Comparison of ENCODE assay signal across 16 cellular contexts in genomic region chr11:63569570-63569969, GRCh38. TPM values are rescaled to one million over a fixed set of nuclear protein-coding genes. Genes with fewer than 3 reads are reported as not detected.
DNase-seq lines count a peak whose midpoint lies in the region; ATAC-seq, FAIRE-seq and TF ChIP-seq lines count a peak whose summit lies in the region.
"Had no signal": no experiment of that assay in that cellular context is flagged by ENCODE, and none has a peak within 500 bp of the region (broad histone marks: within the 10 kb centered on the region; RNA-seq: fewer than 3 reads in every experiment).

No MANE protein-coding gene starts in this region.

- H3K27ac ChIP-seq in GM12878 (ENCODE audit: control insufficient read depth, insufficient read depth), result no peak overlapping the region
- H3K27ac ChIP-seq: 22Rv1; BLaER1 treated with 17β-estradiol and CSF1 and Interleukin-3, amounts not matched to agents 10 nM and 100 nM had no signal

- H3K27me3 Mint-ChIP-seq in CD14-positive monocyte (ENCODE audit: low read depth in 3 of 3), result peaks cover 0 to 3% (median 2%) of the 10 kb centered on the region in 3 donors
- H3K27me3 Mint-ChIP-seq in immature natural killer cell (ENCODE audit: low read depth in 3 of 3), result peaks cover 0 to 7% (median 6%) of the 10 kb centered on the region in 3 donors
- peaks cover 18% of the 10 kb centered on the region for H3K27me3 Mint-ChIP-seq in osteocyte (ENCODE audit: unreplicated experiment)
- H3K27me3 Mint-ChIP-seq: CD4-positive, alpha-beta T cell had no signal

- no peak for TF ChIP-seq EP300 in GM12878 (IDR thresholded peaks at IDR 0.05; ENCODE audit: borderline replicate concordance in 1 of 2, control insufficient read depth in 1 of 2, low read depth in 2 of 2, low read length in 2 of 2)

- SMC1A ChIA-PET in GM12878 (lab: Charles Lee; ENCODE audit: uncharacterized antibody, unreplicated experiment), result no interaction called here

- POLR2A ChIA-PET in GM12878 (lab: Charles Lee), result no interaction called here

- peak overlapping the region in 5 of 7 donors; percentile 21 to 53 (median 32) for H3K27ac Mint-ChIP-seq in CD14-positive monocyte
- peak overlapping the region in 5 of 6 donors; percentile 26 to 93 (median 34) for H3K27ac Mint-ChIP-seq in immature natural killer cell
- no peak overlapping the region for H3K27ac Mint-ChIP-seq in osteocyte (ENCODE audit: unreplicated experiment)

- H3K79me2 ChIP-seq in GM12878 (ENCODE audit: control insufficient read depth, insufficient read depth, low read length), result no peaks in the 10 kb centered on the region

- no peak overlapping the region for H2AFZ ChIP-seq in GM12878 (ENCODE audit: control insufficient read depth, low read depth, low read length)

- H3K4me3 Mint-ChIP-seq in CD14-positive monocyte (no peak overlapping the region), immature natural killer cell (no peak overlapping the region), osteocyte (ENCODE audit: unreplicated experiment) (no peak overlapping the region)
- H3K4me3 Mint-ChIP-seq: CD4-positive, alpha-beta T cell had no signal

- peaks cover 0 to 4% (median 2%) of the 10 kb centered on the region in 7 donors for H3K9me3 Mint-ChIP-seq in CD14-positive monocyte
- no peaks in the 10 kb centered on the region for H3K9me3 Mint-ChIP-seq in immature natural killer cell
- no peaks in the 10 kb centered on the region for H3K9me3 Mint-ChIP-seq in osteocyte (ENCODE audit: unreplicated experiment)
- H3K9me3 Mint-ChIP-seq: CD4-positive, alpha-beta T cell had no signal

- TF ChIP-seq RAD21 in GM12878 (IDR thresholded peaks at IDR 0.05; ENCODE audit: insufficient read depth, low read depth, low read length), result no peak

- no peak overlapping the region for H3K4me3 ChIP-seq in GM12878
- H3K4me3 ChIP-seq: BLaER1 treated with 17β-estradiol and CSF1 and Interleukin-3, amounts not matched to agents 10 nM and 100 nM had no signal

- peaks cover 0 to 8% of the 10 kb centered on the region in 2 donors for H3K36me3 Mint-ChIP-seq in CD14-positive monocyte
- peaks cover 0 to 8% (median 0%) of the 10 kb centered on the region in 3 donors for H3K36me3 Mint-ChIP-seq in immature natural killer cell
- H3K36me3 Mint-ChIP-seq in osteocyte (ENCODE audit: unreplicated experiment), result no peaks in the 10 kb centered on the region

- no peak for FAIRE-seq in GM12878 (lab: Jason Lieb, UNC)
- FAIRE-seq: D721Med had no signal

- 98% methylated on average over 3 of the region's 3 CpGs for WGBS in GM12878 (ENCODE audit: insufficient coverage, insufficient replicate concordance, low lambda C conversion rate, missing lambda C conversion rate)

- CTCF ChIA-PET in GM12878 (lab: Yijun Ruan, JAX), result interaction anchor here (0.7 kb wide), 1 partner anchor 1415 kb away, joined by 3 read pairs; no protein-coding TSS in a partner anchor

- intact Hi-C loops in CD14-positive monocyte (cut with micrococcal nuclease), result loop anchor here in 1 of 2 donors (5.0 kb wide), 1 partner anchor 53 kb away; no protein-coding TSS in a partner anchor
- intact Hi-C loops in GM12878 (cut with micrococcal nuclease; ENCODE audit: unreplicated experiment), result no loop called here

- no peak for DNase-seq in CD14-positive monocyte (ENCODE audit: low spot score)
- DNase-seq in GM12878 (ENCODE audit: low read depth, low spot score), result no peak
- no peak for DNase-seq in immature natural killer cell
- DNase-seq in osteocyte (ENCODE audit: extremely low spot score, unreplicated experiment), result peak; percentile 21
- no peak for DNase-seq in activated CD4-positive, alpha-beta T cell treated with anti-CD3 and anti-CD28 coated beads, Interleukin-2, amount 50 U/mL, for 48 hours
- no peak for DNase-seq in OCI-M2 (lab: John Stamatoyannopoulos, UW; ENCODE audit: unreplicated experiment)
- no peak for DNase-seq in NCI-H69 (lab: John Stamatoyannopoulos, UW)
- DNase-seq: CD4-positive, alpha-beta T cell; DND-41; GDM1 had no signal

- H3K9ac ChIP-seq in GM12878 (ENCODE audit: control insufficient read depth, insufficient read depth, low read length), result no peak overlapping the region
- H3K9ac ChIP-seq: BLaER1 treated with 17β-estradiol and CSF1 and Interleukin-3, amounts not matched to agents 10 nM and 100 nM had no signal

- peaks cover 41% of the 10 kb centered on the region for H3K4me1 Mint-ChIP-seq in CD14-positive monocyte
- H3K4me1 Mint-ChIP-seq in immature natural killer cell, result peaks cover 50 to 56% of the 10 kb centered on the region in 2 donors
- H3K4me1 Mint-ChIP-seq in osteocyte (ENCODE audit: unreplicated experiment), result peaks cover 17% of the 10 kb centered on the region

- in situ Hi-C loops in GM12878 (cut with MboI), result no loop called here

- TF ChIP-seq POLR2A in GM12878 (IDR thresholded peaks at IDR 0.05; ENCODE audit: low read depth, low read length), result no peak

- no peaks in the 10 kb centered on the region for H4K20me1 ChIP-seq in GM12878 (ENCODE audit: control insufficient read depth, insufficient read depth)
- H4K20me1 ChIP-seq: BLaER1 treated with 17β-estradiol and CSF1 and Interleukin-3, amounts not matched to agents 10 nM and 100 nM had no signal

- H3K36me3 ChIP-seq in GM12878 (ENCODE audit: control insufficient read depth in 2 of 2, insufficient read depth in 2 of 2, low read length in 1 of 2), result no peaks in the 10 kb centered on the region
- H3K36me3 ChIP-seq: BLaER1 treated with 17β-estradiol and CSF1 and Interleukin-3, amounts not matched to agents 10 nM and 100 nM had no signal

- no peak for ATAC-seq in GM12878
- no peak for ATAC-seq in GM21786 (IDR thresholded peaks at IDR 0.05; ENCODE audit: unreplicated experiment)
- ATAC-seq: HCT116 had no signal

- RAD21 ChIA-PET in GM12878 (lab: Charles Lee; ENCODE audit: unreplicated experiment), result no interaction called here

- no peaks in the 10 kb centered on the region for H3K27me3 ChIP-seq in GM12878 (replicated peaks in 1 of 2; ENCODE audit: control insufficient read depth in 2 of 2, insufficient read depth in 2 of 2, low read length in 1 of 2)
- H3K27me3 ChIP-seq: BLaER1 treated with 17β-estradiol and CSF1 and Interleukin-3, amounts not matched to agents 10 nM and 100 nM had no signal

- no peak overlapping the region for H3K4me2 ChIP-seq in GM12878 (ENCODE audit: control insufficient read depth, insufficient read depth)
- H3K4me2 ChIP-seq: BLaER1 treated with 17β-estradiol and CSF1 and Interleukin-3, amounts not matched to agents 10 nM and 100 nM had no signal

- H3K9me3 ChIP-seq in GM12878 (replicated peaks; ENCODE audit: control insufficient read depth, insufficient read depth, low read length), result no peaks in the 10 kb centered on the region
- H3K9me3 ChIP-seq: BLaER1 treated with 17β-estradiol and CSF1 and Interleukin-3, amounts not matched to agents 10 nM and 100 nM had no signal

- peaks cover 48% of the 10 kb centered on the region for H3K4me1 ChIP-seq in GM12878 (ENCODE audit: control insufficient read depth, insufficient read depth, low read length)

- no peak for TF ChIP-seq CTCF in CD14-positive monocyte (IDR thresholded peaks at IDR 0.05)
- TF ChIP-seq CTCF in GM12878 (IDR thresholded peaks at IDR 0.05 in 2 of 3, conservative IDR thresholded peaks at IDR 0.05 in 1 of 3; ENCODE audit: control insufficient read depth in 2 of 3, extremely low read depth in 1 of 3, insufficient read depth in 1 of 3, low read depth in 3 of 3, low read length in 3 of 3), result no peak
- no peak for TF ChIP-seq CTCF in osteocyte (IDR thresholded peaks at IDR 0.05)

- no TSS peak for BruUV-seq in GM12878 (replicated peaks; lab: Mats Ljungman, UMichigan)

RNA-seq across cellular contexts. Expression of gene PLAAT2, which starts 6.4 kb away (rescaled TPM):
- not detected for polyA plus RNA-seq in CD14-positive monocyte
- total RNA-seq in GM12878 (2013; cell fraction: nucleolus; rRNA removed), result 1.1 and 1.7 TPM in 2 replicates
- 8.2 and 8.5 TPM in 2 replicates for total RNA-seq in GM12878 (2014; rRNA removed)
- 8.2 and 8.6 TPM in 2 replicates for total RNA-seq in GM12878 (2014; rRNA removed; fragmentation: Illumina TruSeq; extraction: Trizol)
- total RNA-seq in GM12878 (2021), result 4.6 and 5.2 TPM in 2 replicates
- polyA plus RNA-seq in GM12878 (2011; ENCODE audit: low read depth), result 21.4 TPM
- 2.5 and 4.6 TPM in 2 replicates for polyA plus RNA-seq in GM12878 (2011; rRNA removed)
- polyA plus RNA-seq in GM12878 (2011; cell fraction: cytosol; rRNA removed), result 4.8 and 7.6 TPM in 2 replicates
- 2.0 and 2.5 TPM in 2 replicates for polyA plus RNA-seq in GM12878 (2011; cell fraction: nucleus; rRNA removed)
- 6.3 and 17.6 TPM in 2 replicates for polyA plus RNA-seq in GM12878 (2012)
- polyA plus RNA-seq in GM12878 (2014; fragmentation: Illumina TruSeq; extraction: Trizol), result 10.8 and 13.4 TPM in 2 replicates
- 10 to 100 TPM; 15.7 to 25.9 TPM for polyA plus RNA-seq in GM12878 (2014; fragmentation: Nextera tagmentation; extraction: Ambion mirVana)
- polyA plus RNA-seq in GM12878 (2014; rRNA removed), result 10.9 and 11.5 TPM in 2 replicates
- polyA plus RNA-seq in GM12878 (2016; fragmentation: Nextera tagmentation; extraction: Ambion mirVana), result 1 to 10 TPM; 5.6 to 5.9 TPM
- 1.8 and 3.9 TPM in 2 replicates for polyA minus RNA-seq in GM12878 (2011; rRNA and poly(A)+ RNA removed)
- polyA minus RNA-seq in GM12878 (2011; cell fraction: cytosol; rRNA and poly(A)+ RNA removed), result not detected in 2 replicates
- not detected in 2 replicates for polyA minus RNA-seq in GM12878 (2011; cell fraction: nucleus; rRNA and poly(A)+ RNA removed)
- polyA plus RNA-seq in immature natural killer cell, result 1 to 10 TPM in 2 of 3 donors, not detected in 1; 2.8 to 3.0 TPM
- total RNA-seq in osteocyte, result not detected in 2 replicates
- total RNA-seq: H4 had no signal

RNA-seq across cellular contexts. Expression of gene PLAAT4, which starts 33.0 kb away (rescaled TPM):
- polyA plus RNA-seq in CD14-positive monocyte, result 100 to 1,000 TPM; 101 to 119 TPM
- 3.1 and 3.6 TPM in 2 replicates for total RNA-seq in GM12878 (2013; cell fraction: nucleolus; rRNA removed)
- total RNA-seq in GM12878 (2014; rRNA removed), result 12.3 and 13.0 TPM in 2 replicates
- total RNA-seq in GM12878 (2014; rRNA removed; fragmentation: Illumina TruSeq; extraction: Trizol), result 11.3 and 13.4 TPM in 2 replicates
- 9.9 and 12.6 TPM in 2 replicates for total RNA-seq in GM12878 (2021)
- polyA plus RNA-seq in GM12878 (2011; ENCODE audit: low read depth), result 23.0 TPM
- polyA plus RNA-seq in GM12878 (2011; rRNA removed), result 8.1 and 15.5 TPM in 2 replicates
- polyA plus RNA-seq in GM12878 (2011; cell fraction: cytosol; rRNA removed), result 14.9 and 15.1 TPM in 2 replicates
- 5.3 and 6.3 TPM in 2 replicates for polyA plus RNA-seq in GM12878 (2011; cell fraction: nucleus; rRNA removed)
- 21.2 and 23.6 TPM in 2 replicates for polyA plus RNA-seq in GM12878 (2012)
- polyA plus RNA-seq in GM12878 (2014; fragmentation: Illumina TruSeq; extraction: Trizol), result 11.8 and 12.2 TPM in 2 replicates
- polyA plus RNA-seq in GM12878 (2014; fragmentation: Nextera tagmentation; extraction: Ambion mirVana), result 10 to 100 TPM; 23.7 to 34.3 TPM
- 13.3 and 13.5 TPM in 2 replicates for polyA plus RNA-seq in GM12878 (2014; rRNA removed)
- 1 to 10 TPM; 6.0 to 7.1 TPM for polyA plus RNA-seq in GM12878 (2016; fragmentation: Nextera tagmentation; extraction: Ambion mirVana)
- 5.6 and 7.2 TPM in 2 replicates for polyA minus RNA-seq in GM12878 (2011; rRNA and poly(A)+ RNA removed)
- polyA minus RNA-seq in GM12878 (2011; cell fraction: cytosol; rRNA and poly(A)+ RNA removed), result 1.8 and 4.1 TPM in 2 replicates
- 0.48 and 1.1 TPM in 2 replicates for polyA minus RNA-seq in GM12878 (2011; cell fraction: nucleus; rRNA and poly(A)+ RNA removed)
- polyA plus RNA-seq in immature natural killer cell, result 100 to 1,000 TPM; 886 to 933 (median 906) TPM
- total RNA-seq in osteocyte, result 7.3 and 8.5 TPM in 2 replicates

RNA-seq across cellular contexts. Expression of gene PLAAT3, which starts 44.7 kb away (rescaled TPM):
- polyA plus RNA-seq in CD14-positive monocyte, result 10 to 100 TPM; 34.2 to 67.3 TPM
- 2.5 and 2.9 TPM in 2 replicates for total RNA-seq in GM12878 (2013; cell fraction: nucleolus; rRNA removed)
- total RNA-seq in GM12878 (2014; rRNA removed), result 11.3 and 12.5 TPM in 2 replicates
- total RNA-seq in GM12878 (2014; rRNA removed; fragmentation: Illumina TruSeq; extraction: Trizol), result 7.0 and 8.1 TPM in 2 replicates
- 13.3 and 15.4 TPM in 2 replicates for total RNA-seq in GM12878 (2021)
- 7.5 TPM for polyA plus RNA-seq in GM12878 (2011; ENCODE audit: low read depth)
- 3.2 and 4.8 TPM in 2 replicates for polyA plus RNA-seq in GM12878 (2011; rRNA removed)
- 6.0 and 6.3 TPM in 2 replicates for polyA plus RNA-seq in GM12878 (2011; cell fraction: cytosol; rRNA removed)
- polyA plus RNA-seq in GM12878 (2011; cell fraction: nucleus; rRNA removed), result 2.4 and 2.7 TPM in 2 replicates
- polyA plus RNA-seq in GM12878 (2012), result 7.2 and 7.7 TPM in 2 replicates
- polyA plus RNA-seq in GM12878 (2014; fragmentation: Illumina TruSeq; extraction: Trizol), result 6.4 and 9.2 TPM in 2 replicates
- polyA plus RNA-seq in GM12878 (2014; fragmentation: Nextera tagmentation; extraction: Ambion mirVana), result 10 to 100 TPM; 31.6 to 37.0 TPM
- 18.0 and 18.9 TPM in 2 replicates for polyA plus RNA-seq in GM12878 (2014; rRNA removed)
- 10 to 100 TPM; 16.4 to 19.9 TPM for polyA plus RNA-seq in GM12878 (2016; fragmentation: Nextera tagmentation; extraction: Ambion mirVana)
- 6.4 and 8.2 TPM in 2 replicates for polyA minus RNA-seq in GM12878 (2011; rRNA and poly(A)+ RNA removed)
- polyA minus RNA-seq in GM12878 (2011; cell fraction: cytosol; rRNA and poly(A)+ RNA removed), result 1.8 TPM in 1 of 2 replicates, not detected in the other
- 0.73 and 1.1 TPM in 2 replicates for polyA minus RNA-seq in GM12878 (2011; cell fraction: nucleus; rRNA and poly(A)+ RNA removed)
- polyA plus RNA-seq in immature natural killer cell, result 10 to 100 TPM; 63.6 to 85.2 (median 84.6) TPM
- 19.0 and 20.0 TPM in 2 replicates for total RNA-seq in osteocyte

Comparison
In these comparisons a context has a peak if more than half of its experiments do, and no peak if none do; other contexts are left out.
1. RNA of gene PLAAT4, which starts 33.0 kb away (polyA plus RNA-seq): 886 to 933 TPM in immature natural killer cell; 101 to 119 TPM in CD14-positive monocyte and 5.3 to 34.3 TPM in GM12878; every median in the first group is over 4 times any median in the second.